ENCODE assay signal across 8 cellular contexts in genomic region chr4:8315343-8316250, GRCh38. TPM values are rescaled to one million over a fixed set of nuclear protein-coding genes. Genes with fewer than 3 reads are reported as not detected.
DNase-seq lines count a peak whose midpoint lies in the region; ATAC-seq and TF ChIP-seq lines count a peak whose summit lies in the region.

No MANE protein-coding gene starts in this region.

- CTCF ChIA-PET in activated CD4-positive, alpha-beta T cell treated with anti-CD3 and anti-CD28 coated beads, Interleukin-2, amount 10 ng/mL, durations not matched to agents 7 days and 5 days (lab: Charles Lee): interaction anchor here (0.6 kb wide), 1 partner anchor 53 kb away, joined by 4 read pairs; no protein-coding TSS in a partner anchor

- H3K36me3 Mint-ChIP-seq in activated CD4-positive, alpha-beta T cell treated with anti-CD3 and anti-CD28 coated beads, Interleukin-2, amount 10 ng/mL, durations not matched to agents 7 days and 5 days (ENCODE audit: low read depth): no peaks in the 10 kb centered on the region

- H3K4me2 ChIP-seq in BLaER1 (peak overlapping the region; percentile 88), MM.1S (ENCODE audit: low read depth, low read length) (no peak overlapping the region)

- DNase-seq in MM.1S: peak; percentile 20
- DNase-seq in adrenal gland: peak; percentile 58 to 91 (median 85)
- DNase-seq in iPS DF 6.9 (ENCODE audit: low read depth, low spot score): peak; percentile 33
- no peak for DNase-seq in activated CD4-positive, alpha-beta T cell treated with anti-CD3 and anti-CD28 coated beads, Interleukin-2, amount 10 ng/mL, durations not matched to agents 7 days and 5 days

- WGBS in adrenal gland, 4 donors: 24 to 34% (median 26%) methylated on average over 15 to 21 of the region's 21 CpGs
- WGBS in iPS DF 6.9 (ENCODE audit: insufficient coverage, insufficient read length): no CpG with 5 or more reads among the region's 21 CpGs

- no peaks in the 10 kb centered on the region for H3F3A ChIP-seq in MM.1S (ENCODE audit: insufficient read depth, low read length)

- no peaks in the 10 kb centered on the region for H3K4me1 Mint-ChIP-seq in activated CD4-positive, alpha-beta T cell treated with anti-CD3 and anti-CD28 coated beads, Interleukin-2, amount 10 ng/mL, durations not matched to agents 7 days and 5 days

- H3K9me3 ChIP-seq in BLaER1 (peaks cover 12% of the 10 kb centered on the region), MM.1S (replicated peaks; ENCODE audit: insufficient read depth, low read length) (no peaks in the 10 kb centered on the region), adrenal gland (replicated peaks in 1 of 3) (no peaks in the 10 kb centered on the region), iPS DF 6.9 (ENCODE audit: control insufficient read depth, insufficient read depth, low read length) (no peaks in the 10 kb centered on the region), stomach smooth muscle (ENCODE audit: control insufficient read depth in 2 of 2, low read length in 2 of 2) (no peaks in the 10 kb centered on the region)

- H3K27ac ChIP-seq in BLaER1 (peak overlapping the region; percentile 49), MM.1S (ENCODE audit: low read length) (no peak overlapping the region), adrenal gland (peak overlapping the region in 1 of 5 donors; percentile 30), iPS DF 6.9 (ENCODE audit: low read length) (no peak overlapping the region), stomach smooth muscle (ENCODE audit: low read length) (peak overlapping the region; percentile 41)

- H3K4me1 ChIP-seq in BLaER1 (peaks cover 72% of the 10 kb centered on the region), MM.1S (ENCODE audit: low read length) (no peaks in the 10 kb centered on the region), adrenal gland (replicated peaks in 1 of 2) (peaks cover 11 to 20% of the 10 kb centered on the region in 2 donors), iPS DF 6.9 (ENCODE audit: control insufficient read depth, insufficient read depth, low read length) (peaks cover 6% of the 10 kb centered on the region), stomach smooth muscle (ENCODE audit: control insufficient read depth, insufficient read depth, low read length) (peaks cover 36% of the 10 kb centered on the region)

- H3K4me3 Mint-ChIP-seq in activated CD4-positive, alpha-beta T cell treated with anti-CD3 and anti-CD28 coated beads, Interleukin-2, amount 10 ng/mL, durations not matched to agents 7 days and 5 days: no peak overlapping the region

- no peak for TF ChIP-seq CTCF in MM.1S (IDR thresholded peaks at IDR 0.05; ENCODE audit: low read length)
- peak in 1 of 6 experiments; percentile 7 for TF ChIP-seq CTCF in adrenal gland (IDR thresholded peaks at IDR 0.05)

- POLR2A ChIA-PET in activated CD4-positive, alpha-beta T cell treated with anti-CD3 and anti-CD28 coated beads, Interleukin-2, amount 10 ng/mL, durations not matched to agents 7 days and 5 days (lab: Charles Lee): no interaction called here

- H3K9ac ChIP-seq in BLaER1 (peak overlapping the region; percentile 24; the same call in 1 of the 2 replicates), MM.1S (ENCODE audit: low read length) (no peak overlapping the region), stomach smooth muscle (ENCODE audit: low read length in 2 of 2) (no peak overlapping the region)

- peaks cover 5% of the 10 kb centered on the region for H3K27me3 Mint-ChIP-seq in activated CD4-positive, alpha-beta T cell treated with anti-CD3 and anti-CD28 coated beads, Interleukin-2, amount 10 ng/mL, durations not matched to agents 7 days and 5 days

- no peaks in the 10 kb centered on the region for H3K9me2 ChIP-seq in MM.1S (replicated peaks; ENCODE audit: insufficient read depth, low read length)

- no peak for TF ChIP-seq POLR2A in adrenal gland (IDR thresholded peaks at IDR 0.05)

- no peak overlapping the region for H3K27ac Mint-ChIP-seq in activated CD4-positive, alpha-beta T cell treated with anti-CD3 and anti-CD28 coated beads, Interleukin-2, amount 10 ng/mL, durations not matched to agents 7 days and 5 days

- intact Hi-C loops in adrenal gland (cut with DNase I): no loop called here

- no peak for ATAC-seq in GM21619 (IDR thresholded peaks at IDR 0.05; ENCODE audit: unreplicated experiment)
- no peak for ATAC-seq in HG03039 (IDR thresholded peaks at IDR 0.05; ENCODE audit: unreplicated experiment)

- no peak overlapping the region for H2AFZ ChIP-seq in MM.1S (ENCODE audit: low read length)

- H4K20me1 ChIP-seq in BLaER1 (no peaks in the 10 kb centered on the region), MM.1S (ENCODE audit: insufficient read depth, low read length) (no peaks in the 10 kb centered on the region)

- no peaks in the 10 kb centered on the region for H3K27me3 ChIP-seq in BLaER1
- peaks cover 89% of the 10 kb centered on the region for H3K27me3 ChIP-seq in MM.1S (replicated peaks; ENCODE audit: insufficient read depth, low read length)
- no peaks in the 10 kb centered on the region for H3K27me3 ChIP-seq in adrenal gland
- no peaks in the 10 kb centered on the region for H3K27me3 ChIP-seq in iPS DF 6.9 (ENCODE audit: control insufficient read depth, insufficient read depth, low read length)
- H3K27me3 ChIP-seq in stomach smooth muscle (ENCODE audit: control insufficient read depth in 1 of 2, insufficient read depth in 2 of 2, low read length in 2 of 2): no peaks in the 10 kb centered on the region

- H3K79me2 ChIP-seq in MM.1S (ENCODE audit: low read length): no peaks in the 10 kb centered on the region

- H3K4me3 ChIP-seq in BLaER1: peak overlapping the region; percentile 18; the same call in 1 of the 2 replicates
- no peak overlapping the region for H3K4me3 ChIP-seq in MM.1S (ENCODE audit: low read length)
- H3K4me3 ChIP-seq in adrenal gland: no peak overlapping the region
- H3K4me3 ChIP-seq in iPS DF 6.9 (ENCODE audit: low read length): no peak overlapping the region
- H3K4me3 ChIP-seq in stomach smooth muscle (ENCODE audit: low read length in 2 of 2): peak overlapping the region; percentile 17 to 52

- H3K9me3 Mint-ChIP-seq in activated CD4-positive, alpha-beta T cell treated with anti-CD3 and anti-CD28 coated beads, Interleukin-2, amount 10 ng/mL, durations not matched to agents 7 days and 5 days: no peaks in the 10 kb centered on the region

- H3K36me3 ChIP-seq in BLaER1 (no peaks in the 10 kb centered on the region), MM.1S (replicated peaks; ENCODE audit: insufficient read depth, low read length) (no peaks in the 10 kb centered on the region), adrenal gland (replicated peaks in 1 of 2) (no peaks in the 10 kb centered on the region), iPS DF 6.9 (ENCODE audit: control insufficient read depth, insufficient read depth, low read length) (no peaks in the 10 kb centered on the region), stomach smooth muscle (ENCODE audit: control insufficient read depth in 2 of 2, insufficient read depth in 2 of 2, low read length in 2 of 2) (no peaks in the 10 kb centered on the region)

RNA-seq across cellular contexts. Expression of gene HTRA3, which starts 46.0 kb away (rescaled TPM):
- 10 to 100 TPM in 1 of 8 donors, 1 to 10 TPM in 7; 2.3 to 10.6 (median 4.0) TPM for total RNA-seq in adrenal gland
- polyA plus RNA-seq in adrenal gland: 10 to 100 TPM in 1 of 3 donors, 1 to 10 TPM in 2; 1.6 to 14.0 (median 4.0) TPM
- total RNA-seq in activated CD4-positive, alpha-beta T cell treated with anti-CD3 and anti-CD28 coated beads, Interleukin-2, amount 10 ng/mL, durations not matched to agents 7 days and 5 days: not detected

Comparison
In these comparisons a context has a peak if more than half of its experiments do, and no peak if none do; other contexts are left out.
1. H3K27ac ChIP-seq: peak in BLaER1 (single experiment) and stomach smooth muscle (single experiment); none in MM.1S (single experiment) and iPS DF 6.9 (single experiment).
2. H3K4me3 ChIP-seq: peak in BLaER1 (single experiment) and stomach smooth muscle (2 of 2); none in MM.1S (single experiment), adrenal gland (0 of 4) and iPS DF 6.9 (single experiment).